In the genomic region with DNA sequence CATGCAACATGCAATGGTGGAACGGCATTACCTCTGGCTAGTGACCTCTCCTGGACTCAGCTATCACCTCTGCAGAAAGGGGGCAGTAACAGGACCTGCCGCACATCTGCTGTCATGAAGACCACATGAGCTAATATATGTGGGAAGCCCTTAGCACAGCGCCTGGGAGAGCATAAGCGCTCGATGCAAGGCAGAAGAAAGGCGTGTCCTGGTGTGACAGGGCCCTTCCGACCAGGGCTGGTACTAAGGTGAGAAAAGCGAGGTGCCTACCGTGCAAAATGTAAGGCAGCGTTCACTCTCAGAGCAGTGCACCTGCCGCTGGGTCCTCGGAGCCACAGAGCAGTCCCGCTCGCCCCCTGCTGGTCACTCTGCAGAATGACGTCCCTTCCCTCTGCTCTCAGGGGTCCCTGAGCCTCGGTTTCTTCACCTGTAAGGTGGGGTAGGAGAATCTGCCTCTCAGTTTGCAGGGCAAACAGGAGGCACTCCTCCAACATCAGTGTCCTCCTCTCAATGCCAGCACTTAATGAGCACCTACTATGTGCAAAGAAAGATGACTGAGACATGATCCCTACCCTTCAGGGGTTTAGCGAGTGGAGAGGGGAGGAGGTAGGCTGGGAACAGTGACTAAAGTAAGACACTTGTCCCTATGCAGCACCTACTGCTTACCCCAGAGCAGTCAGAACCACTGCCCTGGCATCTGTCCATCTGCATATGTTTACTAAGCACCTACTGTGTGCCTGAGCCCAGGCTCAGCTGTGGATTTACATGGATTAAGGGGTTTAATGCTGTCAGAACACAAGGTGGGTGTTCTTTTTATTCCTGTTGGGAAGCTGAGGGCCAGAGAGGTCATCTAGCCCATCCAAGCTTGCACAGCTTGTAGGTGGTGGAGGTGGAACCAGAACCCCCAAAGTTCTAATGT, we compare ENCODE assay signal across 8 cellular contexts. TPM values are rescaled to one million over a fixed set of nuclear protein-coding genes. Genes with fewer than 3 reads are reported as not detected.
DNase-seq lines count a peak whose midpoint lies in the region; ATAC-seq and TF ChIP-seq lines count a peak whose summit lies in the region.

No MANE protein-coding gene starts in this region.

- no peaks in the 10 kb centered on the region for H3K9me3 Mint-ChIP-seq in activated T-helper 2 cell treated with anti-CD3 and anti-CD28 coated beads, Interferon-gamma antibody, Interleukin-2, Interleukin-4, amounts not matched to agents 10 μg/mL and 5 μg/mL and 100 μg/mL, durations not matched to agents 14 hours and 24 hours and 36 hours
- H3K9me3 Mint-ChIP-seq in osteocyte (ENCODE audit: unreplicated experiment) = no peaks in the 10 kb centered on the region

- in situ Hi-C loops in KBM-7 (cut with MboI; ENCODE audit: low pct_unique_long_range_greater_than_20kb, low sequenced_read_pairs) = loop anchor here (25.0 kb wide), 1 partner anchor 253 kb away; no protein-coding TSS in a partner anchor
- in situ Hi-C loops in transverse colon (cut with MboI; ENCODE audit: low pct_ligation_motif_present in 1 of 4, low pct_unique_long_range_greater_than_20kb in 1 of 4, low sequenced_read_pairs in 3 of 4) = loop anchor here (5.0 to 25.0 kb wide), 6 partner anchors 62 to 274 kb away; no protein-coding TSS in a partner anchor

- no peak overlapping the region for H3K4me3 ChIP-seq in gastroesophageal sphincter
- no peak overlapping the region for H3K4me3 ChIP-seq in transverse colon

- 3 to 80% methylated on average over 1 to 13 of the region's 17 CpGs for WGBS in gastroesophageal sphincter (ENCODE audit: low coverage in 1 of 2), 2 donors
- 5% methylated on average over 17 of the region's 17 CpGs; no CpG with 5 or more reads in 1 of the 2 donors for WGBS in transverse colon (ENCODE audit: low coverage in 1 of 2), 2 donors

- H3K27ac ChIP-seq in gastroesophageal sphincter = no peak overlapping the region
- H3K27ac ChIP-seq in transverse colon = no peak overlapping the region

- no peak for TF ChIP-seq EP300 in gastroesophageal sphincter (IDR thresholded peaks at IDR 0.05)
- TF ChIP-seq EP300 in transverse colon (IDR thresholded peaks at IDR 0.05; ENCODE audit: low read depth) = no peak

- no peak overlapping the region for H3K27ac Mint-ChIP-seq in activated T-helper 2 cell treated with anti-CD3 and anti-CD28 coated beads, Interferon-gamma antibody, Interleukin-2, Interleukin-4, amounts not matched to agents 10 μg/mL and 5 μg/mL and 100 μg/mL, durations not matched to agents 14 hours and 24 hours and 36 hours
- H3K27ac Mint-ChIP-seq in osteocyte (ENCODE audit: unreplicated experiment) = no peak overlapping the region

- TF ChIP-seq CTCF in gastroesophageal sphincter (IDR thresholded peaks at IDR 0.05) (peak; percentile 95 to 98 (median 97)), osteocyte (IDR thresholded peaks at IDR 0.05) (peak; percentile 99), transverse colon (IDR thresholded peaks at IDR 0.05) (peak; percentile 97 to 98 (median 97))

- ATAC-seq in gastroesophageal sphincter = peak; percentile 62

- H3K4me3 Mint-ChIP-seq in activated T-helper 2 cell treated with anti-CD3 and anti-CD28 coated beads, Interferon-gamma antibody, Interleukin-2, Interleukin-4, amounts not matched to agents 10 μg/mL and 5 μg/mL and 100 μg/mL, durations not matched to agents 14 hours and 24 hours and 36 hours (ENCODE audit: low read depth) = no peak overlapping the region
- no peak overlapping the region for H3K4me3 Mint-ChIP-seq in osteocyte (ENCODE audit: unreplicated experiment)

- intact Hi-C loops in activated T-helper 2 cell treated with anti-CD3 and anti-CD28 coated beads, Interferon-gamma antibody, Interleukin-2, Interleukin-4, amounts not matched to agents 10 μg/mL and 5 μg/mL and 100 μg/mL, durations not matched to agents 14 hours and 24 hours and 36 hours (cut with micrococcal nuclease) = loop anchor here (1.0 kb wide), 1 partner anchor 68 kb away; no protein-coding TSS in a partner anchor
- intact Hi-C loops in transverse colon (cut with DNase I; ENCODE audit: low total_unique reads) = loop anchor here (2.0 kb wide), 1 partner anchor 66 kb away; no protein-coding TSS in a partner anchor

- DNase-seq in NCI-H446 (lab: John Stamatoyannopoulos, UW) (peak; percentile 10 to 49), NCI-H446 treated with DMSO at 0.1 percent for 48 hours (lab: John Stamatoyannopoulos, UW) (no peak), KBM-7 (peak; percentile 79), RPMI8226 (peak; percentile 88), osteocyte (ENCODE audit: extremely low spot score, unreplicated experiment) (peak; percentile 88), transverse colon (peak; percentile 74)
- DNase-seq in activated T-helper 2 cell treated with anti-CD3 and anti-CD28 coated beads, Interferon-gamma antibody, Interleukin-2, Interleukin-4, amounts not matched to agents 10 μg/mL and 5 μg/mL and 100 μg/mL, durations not matched to agents 14 hours and 24 hours and 36 hours (ENCODE audit: low spot score) = peak; percentile 71

- H3K4me1 ChIP-seq in gastroesophageal sphincter (peaks cover 0 to 38% (median 4%) of the 10 kb centered on the region in 3 donors), transverse colon (peaks cover 7 to 11% (median 8%) of the 10 kb centered on the region in 4 donors)

- H3K27me3 Mint-ChIP-seq in activated T-helper 2 cell treated with anti-CD3 and anti-CD28 coated beads, Interferon-gamma antibody, Interleukin-2, Interleukin-4, amounts not matched to agents 10 μg/mL and 5 μg/mL and 100 μg/mL, durations not matched to agents 14 hours and 24 hours and 36 hours (ENCODE audit: low read depth) = no peaks in the 10 kb centered on the region
- peaks cover 5% of the 10 kb centered on the region for H3K27me3 Mint-ChIP-seq in osteocyte (ENCODE audit: unreplicated experiment)

- peaks cover 23% of the 10 kb centered on the region for H3K4me1 Mint-ChIP-seq in activated T-helper 2 cell treated with anti-CD3 and anti-CD28 coated beads, Interferon-gamma antibody, Interleukin-2, Interleukin-4, amounts not matched to agents 10 μg/mL and 5 μg/mL and 100 μg/mL, durations not matched to agents 14 hours and 24 hours and 36 hours (ENCODE audit: low read depth)
- peaks cover 39% of the 10 kb centered on the region for H3K4me1 Mint-ChIP-seq in osteocyte (ENCODE audit: unreplicated experiment)

- H3K36me3 Mint-ChIP-seq in activated T-helper 2 cell treated with anti-CD3 and anti-CD28 coated beads, Interferon-gamma antibody, Interleukin-2, Interleukin-4, amounts not matched to agents 10 μg/mL and 5 μg/mL and 100 μg/mL, durations not matched to agents 14 hours and 24 hours and 36 hours (ENCODE audit: low read depth) = peaks cover 23% of the 10 kb centered on the region
- no peaks in the 10 kb centered on the region for H3K36me3 Mint-ChIP-seq in osteocyte (ENCODE audit: unreplicated experiment)

- no peaks in the 10 kb centered on the region for H3K36me3 ChIP-seq in gastroesophageal sphincter
- H3K36me3 ChIP-seq in transverse colon = no peaks in the 10 kb centered on the region

- TF ChIP-seq POLR2A in gastroesophageal sphincter (IDR thresholded peaks at IDR 0.05) = no peak
- no peak for TF ChIP-seq POLR2A in transverse colon (IDR thresholded peaks at IDR 0.05)

- peaks cover 18% of the 10 kb centered on the region for H3K27me3 ChIP-seq in gastroesophageal sphincter
- H3K27me3 ChIP-seq in transverse colon = no peaks in the 10 kb centered on the region

- H3K9me3 ChIP-seq in gastroesophageal sphincter = no peaks in the 10 kb centered on the region
- H3K9me3 ChIP-seq in transverse colon = no peaks in the 10 kb centered on the region

RNA-seq across cellular contexts. Expression of a gene that starts 41.1 kb away (rescaled TPM):
- total RNA-seq in activated T-helper 2 cell treated with anti-CD3 and anti-CD28 coated beads, Interferon-gamma antibody, Interleukin-2, Interleukin-4, amounts not matched to agents 10 μg/mL and 5 μg/mL and 100 μg/mL, durations not matched to agents 14 hours and 24 hours and 36 hours = 31.0 and 31.3 TPM in 2 replicates
- total RNA-seq in gastroesophageal sphincter (100 to 1,000 TPM in 3 of 4 donors, 10 to 100 TPM in 1; 75.3 to 169 (median 137) TPM), osteocyte (67.6 and 72.1 TPM in 2 replicates), transverse colon (10 to 100 TPM in 3 of 4 donors, 1 to 10 TPM in 1; 9.4 to 22.3 (median 15.6) TPM)
